Comparison of ENCODE assay signal across 14 cellular contexts in the genomic region with DNA sequence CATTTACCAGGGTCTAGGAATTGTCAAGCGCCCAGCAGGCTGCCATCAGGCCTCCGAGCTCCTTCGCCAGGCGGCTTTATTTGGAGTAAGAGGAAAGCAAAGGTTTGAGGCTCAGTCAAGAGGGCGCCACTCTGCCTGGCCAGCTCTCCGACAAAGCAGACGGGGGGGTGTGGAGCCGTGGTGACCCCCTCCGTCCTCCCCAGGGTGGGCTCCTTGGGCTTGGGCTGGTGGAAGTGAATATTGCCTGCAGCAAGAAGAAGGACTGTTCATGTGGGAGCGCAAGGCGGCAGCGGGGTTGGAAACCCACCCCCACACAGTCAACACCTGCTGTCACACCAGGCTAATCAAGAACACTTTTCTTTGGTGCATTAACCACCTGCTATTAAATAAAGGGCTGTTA. TPM values are rescaled to one million over a fixed set of nuclear protein-coding genes. Genes with fewer than 3 reads are reported as not detected.
DNase-seq lines count a peak whose midpoint lies in the region; ATAC-seq and TF ChIP-seq lines count a peak whose summit lies in the region.
"Had no signal": no experiment of that assay in that cellular context is flagged by ENCODE, and none has a peak within 500 bp of the region (broad histone marks: within the 10 kb centered on the region; RNA-seq: fewer than 3 reads in every experiment).

No MANE protein-coding gene starts in this region.

- no peak overlapping the region for H3K9ac ChIP-seq in neuronal stem cell (ENCODE audit: low read depth, low read length, poor library complexity)

- ATAC-seq in Right ventricle myocardium superior (ENCODE audit: poor library complexity) = no peak
- ATAC-seq: GM12878 had no signal

- no peak overlapping the region for H2BK5ac ChIP-seq in neuronal stem cell (ENCODE audit: low read length)

- no peaks in the 10 kb centered on the region for H3K9me3 ChIP-seq in WERI-Rb-1 (ENCODE audit: severe bottlenecking)
- no peaks in the 10 kb centered on the region for H3K9me3 ChIP-seq in neuronal stem cell (replicated peaks in 1 of 2; ENCODE audit: control insufficient read depth in 2 of 2, insufficient read depth in 1 of 2, low read depth in 1 of 2, low read length in 2 of 2)
- H3K9me3 ChIP-seq in BE2C = no peaks in the 10 kb centered on the region
- H3K9me3 ChIP-seq: SJCRH30 had no signal

- H3K18ac ChIP-seq in neuronal stem cell (ENCODE audit: low read length) = peak overlapping the region; percentile 8

- H3K36me3 ChIP-seq in H7 (replicated peaks; ENCODE audit: control insufficient read depth, insufficient read depth, low read length) (peaks cover 4% of the 10 kb centered on the region), WERI-Rb-1 (no peaks in the 10 kb centered on the region), neuronal stem cell (replicated peaks in 1 of 2; ENCODE audit: control insufficient read depth in 2 of 2, insufficient read depth in 2 of 2, low read length in 2 of 2) (peaks cover 0 to 6% of the 10 kb centered on the region in 2 donors), BE2C (no peaks in the 10 kb centered on the region)
- H3K36me3 ChIP-seq: cardiac muscle cell, SJCRH30 had no signal

- H3K4me3 ChIP-seq in H7 (ENCODE audit: insufficient read depth, low read depth, low read length) = no peak overlapping the region
- 0 out of 2 replicates have a peak overlapping the region, but pooled peaks have one; percentile 10 for H3K4me3 ChIP-seq in WERI-Rb-1 (ENCODE audit: low read depth, low read length)
- no peak overlapping the region for H3K4me3 ChIP-seq in neuronal stem cell (ENCODE audit: low read length in 2 of 2)
- H3K4me3 ChIP-seq in BE2C (ENCODE audit: low read depth, low read length) = no peak overlapping the region
- H3K4me3 ChIP-seq: cardiac muscle cell, GM12878, SJCRH30 had no signal

- H3K4ac ChIP-seq in neuronal stem cell (ENCODE audit: low read length) = no peak overlapping the region

- H2AFZ ChIP-seq in neuronal stem cell (ENCODE audit: low read length) = no peak overlapping the region

- H3K14ac ChIP-seq in neuronal stem cell (ENCODE audit: low read length) = no peak overlapping the region

- no peak overlapping the region for H2BK15ac ChIP-seq in neuronal stem cell (ENCODE audit: low read length)

- H2AK5ac ChIP-seq in neuronal stem cell (ENCODE audit: low read depth, low read length) = no peak overlapping the region

- peak; percentile 77 for DNase-seq in H7
- peak; percentile 84 to 96 for DNase-seq in NCI-H2081 (lab: John Stamatoyannopoulos, UW)
- peak; percentile 25 for DNase-seq in WERI-Rb-1
- no peak for DNase-seq in neuronal stem cell (ENCODE audit: low spot score)
- DNase-seq in T-helper 2 cell = no peak
- no peak for DNase-seq in BE2C
- no peak for DNase-seq in stimulated activated CD4-positive, alpha-beta T cell treated with anti-CD3 and anti-CD28 coated beads, Interleukin-4, amount 100 ng/mL, for 24 hours
- DNase-seq in Right ventricle myocardium superior = no peak
- DNase-seq: activated naive CD4-positive, alpha-beta T cell treated with Interleukin-2 at 50 U/mL for 16 hours; KG1; NK-92 treated with Interleukin-12 subunit alpha and Interleukin-12 subunit beta, amount 100 ng/mL, for 24 hours; SJCRH30 had no signal

- H3K27ac ChIP-seq in WERI-Rb-1 (peak overlapping the region; percentile 64), neuronal stem cell (replicated peaks; ENCODE audit: low read length) (no peak overlapping the region)
- H3K27ac ChIP-seq: cardiac muscle cell, SJCRH30 had no signal

- intact Hi-C loops in Right ventricle myocardium superior (cut with DNase I) = no loop called here

- no peak overlapping the region for H3K4me2 ChIP-seq in neuronal stem cell (ENCODE audit: insufficient read depth, low read length, poor library complexity, severe bottlenecking)

- TF ChIP-seq CTCF in WERI-Rb-1 (IDR thresholded peaks at IDR 0.05; ENCODE audit: low read depth, low read length) = no peak
- TF ChIP-seq CTCF in BE2C (IDR thresholded peaks at IDR 0.05; ENCODE audit: low read depth, low read length) = no peak

- no CpG with 5 or more reads among the region's 12 CpGs for WGBS in neuronal stem cell (ENCODE audit: extremely low coverage in 2 of 2, insufficient read length in 2 of 2, insufficient replicate concordance in 1 of 2), 2 donors

- no peak overlapping the region for H3K23ac ChIP-seq in neuronal stem cell (ENCODE audit: low read depth, low read length, poor library complexity)

- H3K27me3 ChIP-seq in H7 (ENCODE audit: control insufficient read depth, insufficient read depth, low read length) (no peaks in the 10 kb centered on the region), WERI-Rb-1 (ENCODE audit: insufficient read depth, low read depth, severe bottlenecking) (no peaks in the 10 kb centered on the region), neuronal stem cell (ENCODE audit: control insufficient read depth in 3 of 3, insufficient read depth in 3 of 3, low read depth in 1 of 3, low read length in 3 of 3) (no peaks in the 10 kb centered on the region), BE2C (no peaks in the 10 kb centered on the region)
- H3K27me3 ChIP-seq: cardiac muscle cell, SJCRH30 had no signal

- H2BK120ac ChIP-seq in neuronal stem cell (ENCODE audit: low read depth, low read length) = no peak overlapping the region

- peaks cover 2% of the 10 kb centered on the region for H3K79me1 ChIP-seq in neuronal stem cell (ENCODE audit: low read depth, low read length)

- no peak overlapping the region for H4K91ac ChIP-seq in neuronal stem cell (ENCODE audit: low read depth, low read length, poor library complexity)

- H3K4me1 ChIP-seq in neuronal stem cell (ENCODE audit: control insufficient read depth in 2 of 2, insufficient read depth in 1 of 2, low read depth in 1 of 2, low read length in 2 of 2) = peaks cover 3 to 10% of the 10 kb centered on the region in 2 donors
- no peaks in the 10 kb centered on the region for H3K4me1 ChIP-seq in BE2C
- H3K4me1 ChIP-seq: SJCRH30 had no signal

- H4K8ac ChIP-seq in neuronal stem cell (ENCODE audit: low read depth, low read length) = no peak overlapping the region

- no peak overlapping the region for H2BK12ac ChIP-seq in neuronal stem cell (ENCODE audit: low read length)

RNA-seq across cellular contexts. Expression of gene EPHX1, which starts 14.6 kb away (rescaled TPM):
- 41.6 and 52.1 TPM in 2 replicates for total RNA-seq in H7 (2014; rRNA removed; shearing (Covaris generic))
- polyA plus RNA-seq in neuronal stem cell (2013, experiment 1 of 2) = 9.9 TPM
- polyA plus RNA-seq in neuronal stem cell (2013, experiment 2 of 2) = 9.9 TPM
- polyA plus RNA-seq in BE2C (2012; ENCODE audit: insufficient read depth, insufficient read length, low read depth) = 19.8 TPM
- total RNA-seq in Right ventricle myocardium superior = 68.6 TPM

RNA-seq across cellular contexts. Expression of gene SRP9, which starts 46.9 kb away (rescaled TPM):
- 647 and 743 TPM in 2 replicates for total RNA-seq in H7 (2014; rRNA removed; shearing (Covaris generic))
- 466 TPM for polyA plus RNA-seq in neuronal stem cell (2013, experiment 1 of 2)
- 474 TPM for polyA plus RNA-seq in neuronal stem cell (2013, experiment 2 of 2)
- polyA plus RNA-seq in BE2C (2012; ENCODE audit: insufficient read depth, insufficient read length, low read depth) = 555 TPM
- 188 TPM for total RNA-seq in Right ventricle myocardium superior

RNA-seq across cellular contexts. Expression of gene TMEM63A, which starts 57.7 kb away (rescaled TPM):
- 101 and 154 TPM in 2 replicates for total RNA-seq in H7 (2014; rRNA removed; shearing (Covaris generic))
- 9.6 TPM for polyA plus RNA-seq in neuronal stem cell (2013, experiment 1 of 2)
- polyA plus RNA-seq in neuronal stem cell (2013, experiment 2 of 2) = 8.6 TPM
- polyA plus RNA-seq in BE2C (2012; ENCODE audit: insufficient read depth, insufficient read length, low read depth) = 0.59 TPM
- 37.0 TPM for total RNA-seq in Right ventricle myocardium superior

Comparison
In these comparisons a context has a peak if more than half of its experiments do, and no peak if none do; other contexts are left out.
1. DNase-seq: peak in H7 (single experiment), NCI-H2081 (2 of 2) and WERI-Rb-1 (single experiment); none in neuronal stem cell (single experiment), T-helper 2 cell (0 of 5), BE2C (single experiment), stimulated activated CD4-positive, alpha-beta T cell treated with anti-CD3 and anti-CD28 coated beads, Interleukin-4, amount 100 ng/mL, for 24 hours (single experiment) and Right ventricle myocardium superior (single experiment).